ENCODE assay signal across 9 cellular contexts in the genomic region with DNA sequence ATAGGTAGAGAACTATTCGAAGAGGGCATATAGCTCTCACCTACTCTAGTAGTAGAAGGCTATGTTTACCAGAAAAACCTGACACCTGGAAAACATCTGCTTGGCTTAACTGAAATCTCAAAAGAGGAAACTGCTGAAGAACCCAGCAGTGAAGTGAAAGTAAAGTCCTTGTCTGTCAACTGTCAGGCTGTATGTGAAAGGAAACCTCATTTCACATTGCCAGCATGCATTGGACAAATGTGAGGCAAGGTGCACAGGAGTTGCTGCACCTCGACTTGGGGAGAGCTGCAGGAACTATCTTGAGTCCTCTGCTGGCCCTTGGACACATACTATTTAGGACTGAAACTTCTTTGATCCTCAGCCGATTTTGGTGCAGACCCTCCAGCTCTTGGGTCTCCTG. TPM values are rescaled to one million over a fixed set of nuclear protein-coding genes. Genes with fewer than 3 reads are reported as not detected.
DNase-seq lines count a peak whose midpoint lies in the region; ATAC-seq and TF ChIP-seq lines count a peak whose summit lies in the region.
"Had no signal": no experiment of that assay in that cellular context is flagged by ENCODE, and none has a peak within 500 bp of the region (broad histone marks: within the 10 kb centered on the region; RNA-seq: fewer than 3 reads in every experiment).

No MANE protein-coding gene starts in this region.

- H3K27me3 ChIP-seq in BLaER1 (no peaks in the 10 kb centered on the region), smooth muscle cell (ENCODE audit: low read depth) (no peaks in the 10 kb centered on the region), thyroid gland (no peaks in the 10 kb centered on the region), stomach (no peaks in the 10 kb centered on the region)

- no peak for TF ChIP-seq EP300 in stomach (IDR thresholded peaks at IDR 0.05)

- whole genome bisulfite sequencing in smooth muscle cell (ENCODE audit: low lambda C conversion rate), result 98% methylated on average over 3 of the region's 3 CpGs
- WGBS in thyroid gland, 2 donors, result 81 to 91% methylated on average over 3 of the region's 3 CpGs
- WGBS in stomach, 5 donors, result 61 to 68% (median 62%) methylated on average over 3 of the region's 3 CpGs

- TF ChIP-seq CTCF in NB4 (IDR thresholded peaks at IDR 0.05; ENCODE audit: low read depth, low read length) (no peak), smooth muscle cell (IDR thresholded peaks at IDR 0.05; ENCODE audit: borderline replicate concordance, insufficient read depth, poor library complexity, severe bottlenecking) (no peak), thyroid gland (IDR thresholded peaks at IDR 0.05) (no peak), stomach (IDR thresholded peaks at IDR 0.05) (no peak)

- H4K20me1 ChIP-seq in BLaER1 (no peaks in the 10 kb centered on the region), smooth muscle cell (ENCODE audit: low read depth) (no peaks in the 10 kb centered on the region)

- H3K4me1 ChIP-seq in BLaER1, result peaks cover 23% of the 10 kb centered on the region
- no peaks in the 10 kb centered on the region for H3K4me1 ChIP-seq in smooth muscle cell (ENCODE audit: low read depth)
- no peaks in the 10 kb centered on the region for H3K4me1 ChIP-seq in thyroid gland
- H3K4me1 ChIP-seq in stomach, result peaks cover 0 to 22% (median 9%) of the 10 kb centered on the region in 4 donors

- peak overlapping the region; percentile 57 for H3K27ac ChIP-seq in BLaER1
- no peak overlapping the region for H3K27ac ChIP-seq in smooth muscle cell (ENCODE audit: low read depth)
- no peak overlapping the region for H3K27ac ChIP-seq in thyroid gland
- H3K27ac ChIP-seq in stomach, result no peak overlapping the region
- H3K27ac ChIP-seq: skin epidermis had no signal

- H3K36me3 ChIP-seq in BLaER1 (no peaks in the 10 kb centered on the region), smooth muscle cell (ENCODE audit: low read depth) (no peaks in the 10 kb centered on the region), thyroid gland (no peaks in the 10 kb centered on the region), stomach (no peaks in the 10 kb centered on the region)

- intact Hi-C loops in thyroid gland (cut with DNase I), result no loop called here
- intact Hi-C loops in stomach (cut with DNase I; ENCODE audit: low total_unique reads), result no loop called here

- TF ChIP-seq POLR2A in NB4 (IDR thresholded peaks at IDR 0.05; ENCODE audit: extremely low read depth, insufficient read length), result no peak
- no peak for TF ChIP-seq POLR2A in thyroid gland (IDR thresholded peaks at IDR 0.05)
- no peak for TF ChIP-seq POLR2A in stomach (IDR thresholded peaks at IDR 0.05)

- no peaks in the 10 kb centered on the region for H3K9me3 ChIP-seq in BLaER1
- no peaks in the 10 kb centered on the region for H3K9me3 ChIP-seq in smooth muscle cell (replicated peaks; ENCODE audit: low read depth)
- H3K9me3 ChIP-seq in thyroid gland, result no peaks in the 10 kb centered on the region
- no peaks in the 10 kb centered on the region for H3K9me3 ChIP-seq in stomach

- no peaks in the 10 kb centered on the region for H3F3A ChIP-seq in smooth muscle cell (ENCODE audit: low read depth)

- no peak overlapping the region for H3K4me3 ChIP-seq in BLaER1
- H3K4me3 ChIP-seq in NB4 (ENCODE audit: low read depth, low read length), result peak overlapping the region; percentile 34
- no peak overlapping the region for H3K4me3 ChIP-seq in smooth muscle cell
- H3K4me3 ChIP-seq in thyroid gland (replicated peaks in 1 of 3), result no peak overlapping the region
- no peak overlapping the region for H3K4me3 ChIP-seq in stomach
- H3K4me3 ChIP-seq: skin epidermis had no signal

- no peak overlapping the region for H2AFZ ChIP-seq in smooth muscle cell (ENCODE audit: low read depth)

- peak; percentile 74 for DNase-seq in NB4 (ENCODE audit: low read depth)
- no peak for DNase-seq in smooth muscle cell (lab: John Stamatoyannopoulos, UW; ENCODE audit: unreplicated experiment)
- DNase-seq in NCI-H748 treated with DMSO at 0.1 percent for 48 hours (lab: John Stamatoyannopoulos, UW), result no peak
- DNase-seq in thyroid gland, result no peak
- no peak for DNase-seq in stomach

- H3K79me2 ChIP-seq in smooth muscle cell (ENCODE audit: low read depth), result no peaks in the 10 kb centered on the region

- peak overlapping the region; percentile 79 for H3K4me2 ChIP-seq in BLaER1
- H3K4me2 ChIP-seq in smooth muscle cell, result no peak overlapping the region

- ATAC-seq in GM19025 (IDR thresholded peaks at IDR 0.05; ENCODE audit: low read depth, unreplicated experiment) (peak; percentile 96), HG02938 (IDR thresholded peaks at IDR 0.05; ENCODE audit: unreplicated experiment) (peak; percentile 93)

- peak overlapping the region; percentile 43; the same call in 1 of the 2 replicates for H3K9ac ChIP-seq in BLaER1
- no peak overlapping the region for H3K9ac ChIP-seq in smooth muscle cell (ENCODE audit: low read depth)

RNA-seq across cellular contexts. Expression of a gene that starts 53.3 kb away (rescaled TPM):
- total RNA-seq in smooth muscle cell, result 270 and 306 TPM in 2 replicates
- polyA plus RNA-seq in smooth muscle cell, result 166 and 191 TPM in 2 replicates
- total RNA-seq in thyroid gland, result 10 to 100 TPM in 2 of 4 donors, 1 to 10 TPM in 2; 4.4 to 20.6 (median 11.1) TPM
- total RNA-seq in stomach, result 100 to 1,000 TPM in 1 of 5 donors, 10 to 100 TPM in 2, 1 to 10 TPM in 1, under 1 TPM in 1; 0.58 to 155 (median 14.5) TPM
- polyA plus RNA-seq in stomach, result 10 to 100 TPM in 1 of 3 donors, 1 to 10 TPM in 2; 8.1 to 10.7 (median 9.9) TPM
